In genomic region chr11:57742087-57742452, GRCh38 we compare ENCODE assay signal across 8 cellular contexts. TPM values are rescaled to one million over a fixed set of nuclear protein-coding genes. Genes with fewer than 3 reads are reported as not detected.
DNase-seq lines count a peak whose midpoint lies in the region; ATAC-seq and TF ChIP-seq lines count a peak whose summit lies in the region.

No MANE protein-coding gene starts in this region.

- CTCF ChIA-PET in CD8-positive, alpha-beta T cell (lab: Charles Lee): interaction anchor here (0.9 to 11.9 kb wide), 4 partner anchors 14 to 97 kb away, joined by 3 to 98 read pairs (median 4); no protein-coding TSS in a partner anchor

- H3K27me3 ChIP-seq in CD8-positive, alpha-beta T cell (ENCODE audit: insufficient read depth, low read length): no peaks in the 10 kb centered on the region
- H3K27me3 ChIP-seq in MM.1S (replicated peaks; ENCODE audit: insufficient read depth, low read length): no peaks in the 10 kb centered on the region
- no peaks in the 10 kb centered on the region for H3K27me3 ChIP-seq in neutrophil

- H3K27ac Mint-ChIP-seq in CD8-positive, alpha-beta T cell: peak overlapping the region; percentile 98
- peak overlapping the region; percentile 99 for H3K27ac Mint-ChIP-seq in effector memory CD8-positive, alpha-beta T cell

- peak overlapping the region; percentile 55 for H2AFZ ChIP-seq in MM.1S (ENCODE audit: low read length)

- no peaks in the 10 kb centered on the region for H3K9me3 Mint-ChIP-seq in CD8-positive, alpha-beta T cell
- no peaks in the 10 kb centered on the region for H3K9me3 Mint-ChIP-seq in effector memory CD8-positive, alpha-beta T cell

- no peaks in the 10 kb centered on the region for H3K9me2 ChIP-seq in MM.1S (replicated peaks; ENCODE audit: insufficient read depth, low read length)

- H3K4me3 Mint-ChIP-seq in CD8-positive, alpha-beta T cell: peak overlapping the region; percentile 92
- H3K4me3 Mint-ChIP-seq in effector memory CD8-positive, alpha-beta T cell: peak overlapping the region; percentile 95 to 97

- H3K27ac ChIP-seq in CD8-positive, alpha-beta T cell (ENCODE audit: low read depth, low read length): peak overlapping the region; percentile 97
- H3K27ac ChIP-seq in MM.1S (ENCODE audit: low read length): peak overlapping the region; percentile 70; the same call in 1 of the 2 replicates
- peak overlapping the region; percentile 84 for H3K27ac ChIP-seq in neutrophil

- peaks cover 6% of the 10 kb centered on the region for H3F3A ChIP-seq in MM.1S (ENCODE audit: insufficient read depth, low read length)

- H3K27me3 Mint-ChIP-seq in CD8-positive, alpha-beta T cell (ENCODE audit: low read depth): no peaks in the 10 kb centered on the region
- H3K27me3 Mint-ChIP-seq in effector memory CD8-positive, alpha-beta T cell: no peaks in the 10 kb centered on the region

- H3K4me3 ChIP-seq in CD8-positive, alpha-beta T cell (ENCODE audit: low read depth, low read length): peak overlapping the region; percentile 97
- H3K4me3 ChIP-seq in MM.1S (ENCODE audit: low read length) (peak overlapping the region; percentile 84), neutrophil (ENCODE audit: low read depth in 1 of 2, low read length in 1 of 2) (peak overlapping the region; percentile 62 to 88)

- peaks cover 23% of the 10 kb centered on the region for H3K36me3 ChIP-seq in CD8-positive, alpha-beta T cell (ENCODE audit: insufficient read depth, low read length)
- peaks cover 4% of the 10 kb centered on the region for H3K36me3 ChIP-seq in MM.1S (replicated peaks; ENCODE audit: insufficient read depth, low read length)
- peaks cover 46% of the 10 kb centered on the region for H3K36me3 ChIP-seq in neutrophil

- intact Hi-C loops in CD8-positive, alpha-beta T cell (cut with DNase I, micrococcal nuclease): loop anchor here (2.0 to 10.0 kb wide), 4 partner anchors 49 to 1813 kb away; partner anchors contain the start of genes P2RX3 (in 1 of the 2) and SSRP1 (in 1 of the 2)

- H3K4me2 ChIP-seq in MM.1S (ENCODE audit: low read depth, low read length): peak overlapping the region; percentile 89

- H4K20me1 ChIP-seq in MM.1S (ENCODE audit: insufficient read depth, low read length): no peaks in the 10 kb centered on the region

- no peak for TF ChIP-seq CTCF in CD8-positive, alpha-beta T cell (IDR thresholded peaks at IDR 0.05)
- TF ChIP-seq CTCF in MM.1S (IDR thresholded peaks at IDR 0.05; ENCODE audit: low read length) (no peak), neutrophil (IDR thresholded peaks at IDR 0.05) (no peak)

- H3K79me2 ChIP-seq in MM.1S (ENCODE audit: low read length): peaks cover 40% of the 10 kb centered on the region

- H3K4me1 Mint-ChIP-seq in CD8-positive, alpha-beta T cell (ENCODE audit: low read depth): peaks cover 45% of the 10 kb centered on the region
- peaks cover 20 to 26% of the 10 kb centered on the region in 2 donors for H3K4me1 Mint-ChIP-seq in effector memory CD8-positive, alpha-beta T cell (ENCODE audit: low read depth in 2 of 2)

- POLR2A ChIA-PET in CD8-positive, alpha-beta T cell (lab: Charles Lee): interaction anchor here (1.0 to 2.8 kb wide), 16 partner anchors 9 to 836 kb away, joined by 3 to 16 read pairs (median 6); partner anchors contain the start of genes BTBD18, CLP1, CTNND1 and MED19

- peaks cover 76% of the 10 kb centered on the region for H3K36me3 Mint-ChIP-seq in CD8-positive, alpha-beta T cell
- H3K36me3 Mint-ChIP-seq in effector memory CD8-positive, alpha-beta T cell (ENCODE audit: insufficient read depth): peaks cover 76% of the 10 kb centered on the region

- DNase-seq in CD8-positive, alpha-beta T cell: no peak
- no peak for DNase-seq in MM.1S
- no peak for DNase-seq in effector memory CD8-positive, alpha-beta T cell
- no peak for DNase-seq in nucleus accumbens (lab: John Stamatoyannopoulos, UW)
- no peak for DNase-seq in SHP77 (lab: John Stamatoyannopoulos, UW)
- DNase-seq in NCI-H2171 (lab: John Stamatoyannopoulos, UW): no peak

- ATAC-seq in CD8-positive, alpha-beta T cell: no peak
- ATAC-seq in effector memory CD8-positive, alpha-beta T cell (replicated peaks): no peak
- no peak for ATAC-seq in GM21447 (IDR thresholded peaks at IDR 0.05; ENCODE audit: unreplicated experiment)

- H3K9me3 ChIP-seq in CD8-positive, alpha-beta T cell (ENCODE audit: low read length): no peaks in the 10 kb centered on the region
- H3K9me3 ChIP-seq in MM.1S (replicated peaks; ENCODE audit: insufficient read depth, low read length) (no peaks in the 10 kb centered on the region), neutrophil (no peaks in the 10 kb centered on the region)

- H3K9ac ChIP-seq in MM.1S (ENCODE audit: low read length): peak overlapping the region; percentile 92

- H3K4me1 ChIP-seq in CD8-positive, alpha-beta T cell (ENCODE audit: insufficient read depth, low read length): peaks cover 34% of the 10 kb centered on the region
- H3K4me1 ChIP-seq in MM.1S (ENCODE audit: low read length) (0 out of 2 replicates have a peak, but pooled peaks cover 5% of the 10 kb centered on the region), neutrophil (ENCODE audit: control insufficient read depth in 1 of 2, insufficient read depth in 1 of 2, low read depth in 1 of 2, low read length in 1 of 2) (peaks cover 17% of the 10 kb centered on the region in 2 experiments)

RNA-seq across cellular contexts. Expression of gene SELENOH, which starts 0.8 kb away (rescaled TPM):
- total RNA-seq in CD8-positive, alpha-beta T cell: 10 to 100 TPM; 40.8 to 44.1 TPM

RNA-seq across cellular contexts. Expression of gene BTBD18, which starts 9.5 kb away (rescaled TPM):
- not detected for total RNA-seq in CD8-positive, alpha-beta T cell

RNA-seq across cellular contexts. Expression of gene CTNND1, which starts 19.5 kb away (rescaled TPM):
- total RNA-seq in CD8-positive, alpha-beta T cell: 10 to 100 TPM; 12.3 to 14.0 TPM

RNA-seq across cellular contexts. Expression of gene TMX2, which starts 29.7 kb away (rescaled TPM):
- total RNA-seq in CD8-positive, alpha-beta T cell: 10 to 100 TPM; 38.5 to 42.1 TPM

RNA-seq across cellular contexts. Expression of gene MED19, which starts 30.1 kb away (rescaled TPM):
- total RNA-seq in CD8-positive, alpha-beta T cell: 10 to 100 TPM; 18.5 to 19.4 TPM
